In the genomic region with DNA sequence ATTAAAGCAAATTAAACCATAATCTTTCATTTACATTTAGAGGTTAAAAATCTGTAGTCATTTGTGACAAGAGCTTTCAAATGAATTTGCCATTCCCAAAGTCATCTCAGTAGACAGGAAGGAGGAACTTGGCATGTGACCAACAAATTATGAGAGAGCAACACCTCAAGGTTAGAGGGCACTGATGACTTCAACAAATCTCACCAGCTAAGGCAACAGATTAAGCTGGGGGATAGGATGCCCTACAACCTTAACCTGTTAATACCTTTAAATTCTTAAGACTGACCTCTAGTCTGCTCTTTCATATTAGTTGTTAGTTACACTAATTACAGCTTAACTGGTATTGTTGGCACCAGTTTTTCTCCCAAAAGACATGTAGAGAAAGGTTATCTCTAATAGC, we compare ENCODE assay signal across 17 cellular contexts. TPM values are rescaled to one million over a fixed set of nuclear protein-coding genes. Genes with fewer than 3 reads are reported as not detected.
DNase-seq lines count a peak whose midpoint lies in the region; FAIRE-seq and TF ChIP-seq lines count a peak whose summit lies in the region.
"Had no signal": no experiment of that assay in that cellular context is flagged by ENCODE, and none has a peak within 500 bp of the region (broad histone marks: within the 10 kb centered on the region; RNA-seq: fewer than 3 reads in every experiment).

No MANE protein-coding gene starts in this region.

- no TSS peak for BruUV-seq in endothelial cell of umbilical vein (replicated peaks; lab: Mats Ljungman, UMichigan)

- TF ChIP-seq CTCF in endothelial cell of umbilical vein (IDR thresholded peaks at IDR 0.05; ENCODE audit: extremely low read depth in 1 of 2, insufficient read depth in 1 of 2, low read depth in 1 of 2, low read length in 2 of 2) = no peak

- TF ChIP-seq POLR2A in endothelial cell of umbilical vein (IDR thresholded peaks at IDR 0.05; ENCODE audit: low read depth, low read length) = no peak

- H3K27ac ChIP-seq in endothelial cell of umbilical vein (ENCODE audit: insufficient read depth, low read depth, low read length) = no peak overlapping the region
- H3K27ac ChIP-seq: adrenal gland, heart left ventricle, parathyroid adenoma, stomach had no signal

- no peaks in the 10 kb centered on the region for H3K9me1 ChIP-seq in endothelial cell of umbilical vein (replicated peaks; ENCODE audit: control insufficient read depth, extremely low read depth, insufficient read depth, low read length)

- no peaks in the 10 kb centered on the region for H3K36me3 ChIP-seq in endothelial cell of umbilical vein (ENCODE audit: control insufficient read depth in 2 of 2, extremely low read depth in 1 of 2, insufficient read depth in 2 of 2, low read length in 2 of 2)
- H3K36me3 ChIP-seq: adrenal gland, heart left ventricle, stomach had no signal

- no peaks in the 10 kb centered on the region for H3K4me1 ChIP-seq in endothelial cell of umbilical vein (ENCODE audit: control insufficient read depth, extremely low read depth, insufficient read depth, low read length)
- H3K4me1 ChIP-seq: adrenal gland, stomach had no signal

- no peak overlapping the region for H3K4me2 ChIP-seq in endothelial cell of umbilical vein (ENCODE audit: insufficient read depth, low read length)

- POLR2A ChIA-PET in endothelial cell of umbilical vein (lab: Charles Lee) = no interaction called here

- no peaks in the 10 kb centered on the region for H3K9me3 ChIP-seq in endothelial cell of umbilical vein (replicated peaks; ENCODE audit: control insufficient read depth, insufficient read depth, low read length)
- H3K9me3 ChIP-seq: adrenal gland, heart left ventricle, stomach had no signal

- H3K9ac ChIP-seq in endothelial cell of umbilical vein (replicated peaks; ENCODE audit: extremely low read depth, insufficient read depth, low read length) = no peak overlapping the region
- H3K9ac ChIP-seq: parathyroid adenoma had no signal

- in situ Hi-C loops in G401 (cut with HindIII; ENCODE audit: low sequenced_read_pairs) = no loop called here

- H2AFZ ChIP-seq in endothelial cell of umbilical vein (ENCODE audit: low read depth, low read length) = no peak overlapping the region
- H2AFZ ChIP-seq: parathyroid adenoma had no signal

- FAIRE-seq in endothelial cell of umbilical vein (lab: Jason Lieb, UNC) = no peak
- FAIRE-seq: kidney had no signal

- no peaks in the 10 kb centered on the region for H3K79me2 ChIP-seq in endothelial cell of umbilical vein (ENCODE audit: control insufficient read depth, insufficient read depth, low read length)
- H3K79me2 ChIP-seq: parathyroid adenoma had no signal

- DNase-seq in COR-L47 (lab: John Stamatoyannopoulos, UW) (peak; percentile 40), G401 (ENCODE audit: low spot score) (peak; percentile 31), NCI-H69 (lab: John Stamatoyannopoulos, UW) (peak; percentile 93), endothelial cell of umbilical vein (ENCODE audit: low read depth, low spot score) (peak; percentile 6), NCI-H2171 treated with DMSO at 0.1 percent for 48 hours (lab: John Stamatoyannopoulos, UW) (no peak), posterior cingulate gyrus (no peak), ecto neural progenitor cell (ENCODE audit: low spot score) (no peak)
- DNase-seq in stimulated activated CD8-positive, alpha-beta memory T cell treated with anti-CD3 and anti-CD28 coated beads, Interleukin-4, amount 100 ng/mL, for 48 hours = no peak
- DNase-seq: activated CD4-positive, alpha-beta memory T cell treated with anti-CD3 and anti-CD28 coated beads, Interleukin-2, amount 10 ng/mL, durations not matched to agents 7 days and 5 days; adrenal gland; AML-193; heart left ventricle; Karpas-422; kidney; NCI-H2107; stomach had no signal

- no peak overlapping the region for H3K4me3 ChIP-seq in endothelial cell of umbilical vein (replicated peaks in 1 of 3; ENCODE audit: insufficient read depth in 1 of 3, low read depth in 1 of 3, low read length in 3 of 3)
- H3K4me3 ChIP-seq: adrenal gland, heart left ventricle, stomach had no signal

- intact Hi-C loops in endothelial cell of umbilical vein (cut with micrococcal nuclease) = no loop called here
- intact Hi-C loops in posterior cingulate gyrus (cut with DNase I) = no loop called here

- no peaks in the 10 kb centered on the region for H3K27me3 ChIP-seq in endothelial cell of umbilical vein (ENCODE audit: control insufficient read depth in 2 of 2, insufficient read depth in 2 of 2, low read length in 2 of 2)
- H3K27me3 ChIP-seq: adrenal gland, heart left ventricle, stomach had no signal

- no peaks in the 10 kb centered on the region for H4K20me1 ChIP-seq in endothelial cell of umbilical vein (replicated peaks; ENCODE audit: control insufficient read depth, extremely low read depth, insufficient read depth, low read length)

- CTCF ChIA-PET in endothelial cell of umbilical vein (lab: Charles Lee) = interaction anchor here (1.0 to 5.0 kb wide), 4 partner anchors 9 to 38 kb away, joined by 3 to 19 read pairs (median 4); no protein-coding TSS in a partner anchor

- dilution Hi-C loops in endothelial cell of umbilical vein (cut with MboI; ENCODE audit: extremely low pct_ligation_motif_present, low sequenced_read_pairs) = no loop called here

TF ChIP-seq in endothelial cell of umbilical vein, 7 proteins besides CTCF, POLR2A, EP300 and RAD21:
- TF ChIP-seq JUN (IDR thresholded peaks at IDR 0.05; ENCODE audit: borderline replicate concordance, insufficient read depth, insufficient read length, low read depth) (no peak), POLR2AphosphoS5 (IDR thresholded peaks at IDR 0.05; ENCODE audit: insufficient read depth, low read depth, low read length) (no peak), EZH2 (IDR thresholded peaks at IDR 0.05; ENCODE audit: borderline replicate concordance, low read depth, low read length, severe bottlenecking) (no peak)
TF ChIP-seq in endothelial cell of umbilical vein: peak in this region for 0.

RNA-seq across cellular contexts. Expression of a gene that starts 18.4 kb away (rescaled TPM):
- total RNA-seq in G401 (2014; rRNA removed; shearing (Covaris generic)) = 0.03 and 0.49 TPM in 2 replicates
- 1.2 TPM in 2 replicates for total RNA-seq in endothelial cell of umbilical vein
- polyA plus RNA-seq in endothelial cell of umbilical vein = 0.11 and 0.14 TPM in 2 replicates
- 0.01 TPM in 2 replicates for polyA plus RNA-seq in endothelial cell of umbilical vein (2011; cell fraction: cytosol; rRNA removed)
- polyA plus RNA-seq in endothelial cell of umbilical vein (2011; cell fraction: nucleus; rRNA removed) = 2.8 and 2.9 TPM in 2 replicates
- polyA plus RNA-seq in endothelial cell of umbilical vein (2012) = 0.03 and 0.04 TPM in 2 replicates
- polyA minus RNA-seq in endothelial cell of umbilical vein = 3.6 and 3.7 TPM in 2 replicates
- polyA minus RNA-seq in endothelial cell of umbilical vein (2011; cell fraction: cytosol; rRNA and poly(A)+ RNA removed) = 0.10 TPM
- polyA minus RNA-seq in endothelial cell of umbilical vein (2011; cell fraction: nucleus; rRNA and poly(A)+ RNA removed) = 26.7 and 37.0 TPM in 2 replicates

Comparison
In these comparisons a context has a peak if more than half of its experiments do, and no peak if none do; other contexts are left out.
1. DNase-seq: peak in COR-L47 (single experiment), G401 (single experiment), NCI-H69 (single experiment) and endothelial cell of umbilical vein (single experiment); none in NCI-H2171 treated with DMSO at 0.1 percent for 48 hours (single experiment), stimulated activated CD8-positive, alpha-beta memory T cell treated with anti-CD3 and anti-CD28 coated beads, Interleukin-4, amount 100 ng/mL, for 48 hours (single experiment), posterior cingulate gyrus (0 of 10) and ecto neural progenitor cell (single experiment).